18 cellular contexts compared by ENCODE assay signal in the genomic region with DNA sequence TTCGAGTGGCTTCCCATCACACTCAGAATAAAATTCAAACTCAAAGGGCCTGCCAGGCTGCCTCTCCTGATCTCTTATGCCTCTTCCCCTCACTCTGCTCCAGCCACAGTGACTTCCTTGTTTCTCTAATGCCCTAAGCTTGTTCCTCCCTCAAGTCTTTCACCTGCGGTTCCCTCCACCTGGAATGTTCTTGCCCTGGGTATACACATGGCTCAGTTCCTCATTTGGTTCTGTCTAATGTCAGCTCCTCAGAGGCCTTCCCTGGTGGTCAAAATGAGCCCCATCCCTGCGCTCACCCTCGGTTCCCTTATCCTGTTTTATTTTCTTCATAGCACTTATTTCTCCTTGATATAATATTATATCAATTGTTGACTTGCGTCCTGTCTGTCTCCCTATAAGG.
"Had no signal": no experiment of that assay in that cellular context is flagged by ENCODE, and none has a peak within 500 bp of the region (broad histone marks: within the 10 kb centered on the region; RNA-seq: fewer than 3 reads in every experiment).

No MANE protein-coding gene starts in this region.

- DNase-seq: effector CD4-positive, alpha-beta T cell; foreskin melanocyte; head of caudate nucleus; hippocampal formation; kidney glomerular epithelial cell; mammary epithelial cell; nucleus accumbens; ovary; small intestine; stimulated activated CD4-positive, alpha-beta T cell treated with anti-CD3 and anti-CD28 coated beads, Interleukin-12 subunit alpha, Interleukin-12 subunit beta, amount 100 ng/mL, for 4 hours; stimulated activated naive CD4-positive, alpha-beta T cell; trophoblast cell had no signal

- H3K9me3 Mint-ChIP-seq: mesothelial cell of epicardium; natural killer cell treated with Interleukin-12 subunit alpha and Interleukin-12 subunit beta and Interleukin-15 and Interleukin-18, amount 100 ng/mL, for 72 hours; neural progenitor cell had no signal

- H3K4me2 ChIP-seq: neural progenitor cell had no signal

- ATAC-seq: natural killer cell treated with Interleukin-12 subunit alpha and Interleukin-12 subunit beta and Interleukin-15 and Interleukin-18, amount 100 ng/mL, for 72 hours; right cardiac atrium had no signal

- H3K4me3 Mint-ChIP-seq: mesothelial cell of epicardium; natural killer cell treated with Interleukin-12 subunit alpha and Interleukin-12 subunit beta and Interleukin-15 and Interleukin-18, amount 100 ng/mL, for 72 hours; neural progenitor cell had no signal

- H3K27ac Mint-ChIP-seq: mesothelial cell of epicardium; natural killer cell treated with Interleukin-12 subunit alpha and Interleukin-12 subunit beta and Interleukin-15 and Interleukin-18, amount 100 ng/mL, for 72 hours; neural progenitor cell had no signal

- H3K36me3 Mint-ChIP-seq: mesothelial cell of epicardium; natural killer cell treated with Interleukin-12 subunit alpha and Interleukin-12 subunit beta and Interleukin-15 and Interleukin-18, amount 100 ng/mL, for 72 hours; neural progenitor cell had no signal

- H3K36me3 ChIP-seq: neural progenitor cell, ovary, uterus had no signal

- H2AFZ ChIP-seq: neural progenitor cell had no signal

- H3K27me3 ChIP-seq: ovary, uterus had no signal

- H3K9ac ChIP-seq: neural progenitor cell had no signal

- H3K4me3 ChIP-seq: coronary artery, neural progenitor cell, ovary, uterus had no signal

- H3K9me3 ChIP-seq: ovary, uterus had no signal

- H3K27ac ChIP-seq: coronary artery, neural progenitor cell, ovary, uterus had no signal

- H3K4me1 ChIP-seq: neural progenitor cell had no signal
